ENCODE assay signal across 8 cellular contexts in the genomic region with DNA sequence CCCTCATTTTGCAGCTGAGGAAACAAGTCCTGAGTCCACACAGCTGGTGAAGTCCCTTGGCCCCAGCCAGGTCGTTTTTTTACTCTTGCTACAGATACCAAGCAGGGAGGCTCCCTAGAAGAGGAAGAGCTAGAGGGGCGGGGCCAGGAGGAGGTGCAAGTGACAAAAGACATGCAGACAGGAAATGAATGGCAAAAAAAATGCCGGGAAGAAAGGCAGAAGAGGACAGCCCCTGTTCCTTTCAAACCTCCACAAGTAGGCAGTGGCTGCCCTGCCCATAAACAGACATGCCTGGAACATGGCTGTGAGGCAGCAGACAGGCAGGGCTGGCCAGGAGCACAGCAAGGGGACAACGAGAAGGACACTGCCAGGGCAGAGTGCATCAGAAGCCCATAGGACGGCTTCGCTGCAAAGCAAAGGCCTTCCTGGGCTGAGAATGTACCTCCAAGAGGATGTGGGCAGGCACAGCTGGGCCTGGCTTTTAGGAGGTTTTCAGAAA.
DNase-seq lines count a peak whose midpoint lies in the region; ATAC-seq and TF ChIP-seq lines count a peak whose summit lies in the region.

No MANE protein-coding gene starts in this region.

- H3K27me3 Mint-ChIP-seq in endothelial cell (ENCODE audit: unreplicated experiment), result peaks cover 4% of the 10 kb centered on the region

- H3K27ac Mint-ChIP-seq in endothelial cell (ENCODE audit: unreplicated experiment), result no peak overlapping the region
- peak overlapping the region; percentile 7 for H3K27ac Mint-ChIP-seq in stimulated activated effector memory CD8-positive, alpha-beta T cell treated with anti-CD3 and anti-CD28 coated beads, Interleukin-12 subunit alpha, Interleukin-12 subunit beta, amount 100 ng/mL, for 72 hours

- TF ChIP-seq CTCF in endothelial cell (IDR thresholded peaks at IDR 0.05; ENCODE audit: unreplicated experiment), result no peak

- H3K36me3 Mint-ChIP-seq in endothelial cell (ENCODE audit: low read depth, unreplicated experiment), result no peaks in the 10 kb centered on the region
- no peaks in the 10 kb centered on the region for H3K36me3 Mint-ChIP-seq in stimulated activated effector memory CD8-positive, alpha-beta T cell treated with anti-CD3 and anti-CD28 coated beads, Interleukin-12 subunit alpha, Interleukin-12 subunit beta, amount 100 ng/mL, for 72 hours

- peaks cover 13% of the 10 kb centered on the region for H3K4me1 Mint-ChIP-seq in endothelial cell (ENCODE audit: unreplicated experiment)
- peaks cover 6% of the 10 kb centered on the region for H3K4me1 Mint-ChIP-seq in stimulated activated effector memory CD8-positive, alpha-beta T cell treated with anti-CD3 and anti-CD28 coated beads, Interleukin-12 subunit alpha, Interleukin-12 subunit beta, amount 100 ng/mL, for 72 hours

- ATAC-seq in stimulated activated effector memory CD8-positive, alpha-beta T cell treated with anti-CD3 and anti-CD28 coated beads, Interleukin-12 subunit alpha, Interleukin-12 subunit beta, amount 100 ng/mL, for 72 hours, result no peak
- no peak for ATAC-seq in GM19328 (IDR thresholded peaks at IDR 0.05; ENCODE audit: unreplicated experiment)

- H3K9me3 Mint-ChIP-seq in endothelial cell (ENCODE audit: unreplicated experiment), result no peaks in the 10 kb centered on the region
- H3K9me3 Mint-ChIP-seq in stimulated activated effector memory CD8-positive, alpha-beta T cell treated with anti-CD3 and anti-CD28 coated beads, Interleukin-12 subunit alpha, Interleukin-12 subunit beta, amount 100 ng/mL, for 72 hours, result no peaks in the 10 kb centered on the region

- peak overlapping the region; percentile 33 for H3K4me3 Mint-ChIP-seq in endothelial cell (ENCODE audit: unreplicated experiment)
- H3K4me3 Mint-ChIP-seq in stimulated activated effector memory CD8-positive, alpha-beta T cell treated with anti-CD3 and anti-CD28 coated beads, Interleukin-12 subunit alpha, Interleukin-12 subunit beta, amount 100 ng/mL, for 72 hours, result no peak overlapping the region

- DNase-seq in activated effector memory CD4-positive, alpha-beta T cell treated with anti-CD3 and anti-CD28 coated beads, Interleukin-2, amount 50 U/mL, for 16 hours, result peak; percentile 50
- DNase-seq in activated effector memory CD4-positive, alpha-beta T cell treated with Interleukin-2 at 50 U/mL for 16 hours, result no peak
- peak; percentile 83 for DNase-seq in NOMO-1 treated with DMSO at 0.1 percent for 48 hours (lab: John Stamatoyannopoulos, UW; ENCODE audit: unreplicated experiment)
- no peak for DNase-seq in endothelial cell (ENCODE audit: low spot score)
- no peak for DNase-seq in stimulated activated effector memory CD8-positive, alpha-beta T cell treated with anti-CD3 and anti-CD28 coated beads, Interleukin-12 subunit alpha, Interleukin-12 subunit beta, amount 100 ng/mL, for 72 hours (ENCODE audit: low spot score in 2 of 2)
- DNase-seq in C1 segment of cervical spinal cord (lab: John Stamatoyannopoulos, UW), result no peak
- no peak for DNase-seq in HuH-7.5 (ENCODE audit: low spot score)

Comparison
In these comparisons a context has a peak if more than half of its experiments do, and no peak if none do; other contexts are left out.
1. DNase-seq: peak in activated effector memory CD4-positive, alpha-beta T cell treated with anti-CD3 and anti-CD28 coated beads, Interleukin-2, amount 50 U/mL, for 16 hours (single experiment) and NOMO-1 treated with DMSO at 0.1 percent for 48 hours (single experiment); none in activated effector memory CD4-positive, alpha-beta T cell treated with Interleukin-2 at 50 U/mL for 16 hours (single experiment), endothelial cell (single experiment), stimulated activated effector memory CD8-positive, alpha-beta T cell treated with anti-CD3 and anti-CD28 coated beads, Interleukin-12 subunit alpha, Interleukin-12 subunit beta, amount 100 ng/mL, for 72 hours (0 of 2), C1 segment of cervical spinal cord (0 of 14) and HuH-7.5 (single experiment).